24 cellular contexts compared by ENCODE assay signal in genomic region chr5:3149899-3150298, GRCh38.
"Had no signal": no experiment of that assay in that cellular context is flagged by ENCODE, and none has a peak within 500 bp of the region (broad histone marks: within the 10 kb centered on the region; RNA-seq: fewer than 3 reads in every experiment).

No MANE protein-coding gene starts in this region.

- H3K27me3 Mint-ChIP-seq: dendritic cell treated with granulocyte-macrophage colony-stimulating factor and Interleukin-4, amounts not matched to agents 40 ng/mL and 50 ng/mL, for 4 days; effector memory CD8-positive, alpha-beta T cell had no signal

- H3K4me1 ChIP-seq: colonic mucosa, foreskin keratinocyte, gastrocnemius medialis, gastroesophageal sphincter, heart left ventricle, heart right ventricle had no signal

- H3K9me3 ChIP-seq: colonic mucosa, esophagus squamous epithelium, gastrocnemius medialis had no signal

- H3K4me3 Mint-ChIP-seq: dendritic cell treated with granulocyte-macrophage colony-stimulating factor and Interleukin-4, amounts not matched to agents 40 ng/mL and 50 ng/mL, for 4 days; effector memory CD8-positive, alpha-beta T cell; endodermal cell had no signal

- H3K27ac Mint-ChIP-seq: dendritic cell treated with granulocyte-macrophage colony-stimulating factor and Interleukin-4, amounts not matched to agents 40 ng/mL and 50 ng/mL, for 4 days; effector memory CD8-positive, alpha-beta T cell; endodermal cell had no signal

- H3K27ac ChIP-seq: colonic mucosa, coronary artery, dorsolateral prefrontal cortex, epithelial cell of prostate, esophagus squamous epithelium, foreskin keratinocyte, gastrocnemius medialis, gastroesophageal sphincter, heart left ventricle, heart right ventricle had no signal

- H3K36me3 ChIP-seq: colonic mucosa, esophagus squamous epithelium, gastrocnemius medialis, gastroesophageal sphincter, heart left ventricle, heart right ventricle had no signal

- DNase-seq: colonic mucosa; cortex of kidney; dermis blood vessel endothelial cell; dorsolateral prefrontal cortex; effector CD4-positive, alpha-beta T cell; effector CD8-positive, alpha-beta T cell; effector memory CD4-positive, alpha-beta T cell; effector memory CD8-positive, alpha-beta T cell; endodermal cell; erythroblast; esophagus squamous epithelium; foreskin fibroblast; foreskin keratinocyte; foreskin melanocyte; gastrocnemius medialis; glutamatergic neuron; head of caudate nucleus; heart left ventricle; heart right ventricle had no signal

- ATAC-seq: effector memory CD8-positive, alpha-beta T cell; esophagus mucosa; foreskin keratinocyte; gastrocnemius medialis; gastroesophageal sphincter; heart left ventricle; heart right ventricle had no signal

- H3K27me3 ChIP-seq: colonic mucosa, foreskin keratinocyte, gastrocnemius medialis had no signal

- H3K9me3 Mint-ChIP-seq: endodermal cell had no signal

- H3K4me3 ChIP-seq: colonic mucosa, coronary artery, dorsolateral prefrontal cortex, esophagus squamous epithelium, gastrocnemius medialis, gastroesophageal sphincter, heart left ventricle, heart right ventricle had no signal
